ENCODE assay signal across 28 cellular contexts in genomic region chr12:111953455-111953854, GRCh38. TPM values are rescaled to one million over a fixed set of nuclear protein-coding genes. Genes with fewer than 3 reads are reported as not detected.
DNase-seq lines count a peak whose midpoint lies in the region; ATAC-seq and TF ChIP-seq lines count a peak whose summit lies in the region.
"Had no signal": no experiment of that assay in that cellular context is flagged by ENCODE, and none has a peak within 500 bp of the region (broad histone marks: within the 10 kb centered on the region; RNA-seq: fewer than 3 reads in every experiment).

No MANE protein-coding gene starts in this region.

- no peak for ATAC-seq in GM18870 (IDR thresholded peaks at IDR 0.05; ENCODE audit: unreplicated experiment)
- ATAC-seq: activated CD4-positive, alpha-beta T cell treated with anti-CD3 and anti-CD28 coated beads for 36 hours; SK-N-SH treated with all-trans-retinoic acid at 6 μM for 48 hours; stimulated activated naive B cell treated with anti-CD40 and anti-IgM and Interleukin-4, amounts not matched to agents 10 μg/mL and 1 μg/mL and 100 μg/mL, for 72 hours had no signal

- no peak overlapping the region for H2AFZ ChIP-seq in mesenchymal stem cell (ENCODE audit: low read depth, low read length)
- H2AFZ ChIP-seq: neural progenitor cell had no signal

- no peak overlapping the region for H3K18ac ChIP-seq in mesenchymal stem cell (ENCODE audit: low read depth in 1 of 2, low read length in 2 of 2)

- H3K4me3 ChIP-seq in SJCRH30 (no peak overlapping the region), mesenchymal stem cell (ENCODE audit: insufficient read depth in 1 of 2, low read depth in 1 of 2, low read length in 2 of 2) (no peak overlapping the region), uterus (no peak overlapping the region), MG63 (no peak overlapping the region)
- H3K4me3 ChIP-seq: coronary artery, neural progenitor cell, smooth muscle cell, thoracic aorta had no signal

- no peak overlapping the region for H3K23ac ChIP-seq in mesenchymal stem cell (ENCODE audit: low read length in 2 of 2)

- no peaks in the 10 kb centered on the region for H3K4me1 ChIP-seq in SJCRH30
- no peaks in the 10 kb centered on the region for H3K4me1 ChIP-seq in mesenchymal stem cell (ENCODE audit: control insufficient read depth, insufficient read depth, low read depth, low read length)
- no peaks in the 10 kb centered on the region for H3K4me1 ChIP-seq in uterus
- H3K4me1 ChIP-seq: neural progenitor cell had no signal

- TF ChIP-seq POLR2A in uterus (IDR thresholded peaks at IDR 0.05): no peak

- H2BK5ac ChIP-seq in mesenchymal stem cell (ENCODE audit: low read depth, low read length, poor library complexity, severe bottlenecking): no peak overlapping the region

- 95% methylated on average over 4 of the region's 4 CpGs for WGBS in mesenchymal stem cell

- intact Hi-C loops in uterus (cut with DNase I; ENCODE audit: low total_unique reads): no loop called here

- H4K91ac ChIP-seq in mesenchymal stem cell (ENCODE audit: low read length): no peak overlapping the region

- H3K9me3 ChIP-seq in SJCRH30 (replicated peaks) (peaks cover 12% of the 10 kb centered on the region), mesenchymal stem cell (ENCODE audit: control insufficient read depth, low read length) (no peaks in the 10 kb centered on the region), uterus (no peaks in the 10 kb centered on the region), MG63 (no peaks in the 10 kb centered on the region)
- H3K9me3 ChIP-seq: thoracic aorta had no signal

- H3K27me3 ChIP-seq in SJCRH30: no peaks in the 10 kb centered on the region
- H3K27me3 ChIP-seq in mesenchymal stem cell (ENCODE audit: control insufficient read depth in 1 of 2, insufficient read depth in 1 of 2, low read length in 2 of 2): no peaks in the 10 kb centered on the region
- no peaks in the 10 kb centered on the region for H3K27me3 ChIP-seq in uterus
- no peaks in the 10 kb centered on the region for H3K27me3 ChIP-seq in MG63
- H3K27me3 ChIP-seq: neural progenitor cell had no signal

- H3K27ac ChIP-seq in SJCRH30: no peak overlapping the region
- no peak overlapping the region for H3K27ac ChIP-seq in mesenchymal stem cell (ENCODE audit: low read length, poor library complexity, severe bottlenecking)
- no peak overlapping the region for H3K27ac ChIP-seq in uterus
- H3K27ac ChIP-seq: coronary artery, neural progenitor cell, thoracic aorta had no signal

- H3K79me1 ChIP-seq in mesenchymal stem cell (replicated peaks; ENCODE audit: low read length, poor library complexity, severe bottlenecking): peaks cover 1% of the 10 kb centered on the region

- no peak overlapping the region for H2BK120ac ChIP-seq in mesenchymal stem cell (ENCODE audit: low read depth, low read length)

- no peak overlapping the region for H2BK15ac ChIP-seq in mesenchymal stem cell (ENCODE audit: low read depth, poor library complexity, severe bottlenecking)

- DNase-seq in Daoy (ENCODE audit: low read depth): peak; percentile 3
- DNase-seq in SJCRH30: peak; percentile 38 to 50
- peak; percentile 13 for DNase-seq in fibroblast of gingiva (ENCODE audit: low read depth)
- peak; percentile 21 for DNase-seq in mesenchymal stem cell
- DNase-seq in uterus: no peak
- no peak for DNase-seq in MG63
- DNase-seq in stimulated activated CD4-positive, alpha-beta T cell treated with anti-CD3 and anti-CD28 coated beads, Interleukin-4, amount 100 ng/mL, for 1 hour: no peak
- DNase-seq: activated CD4-positive, alpha-beta T cell treated with anti-CD3 and anti-CD28 coated beads for 36 hours; activated gamma-delta T cell treated with Interleukin-2 at 50 U/mL for 16 hours; activated T-cell treated with anti-CD3 and anti-CD28 coated beads, Interleukin-2, amount 50 U/mL, for 24 hours; EL; foreskin melanocyte; H7; hippocampal formation; immature natural killer cell; NCI-H1092; NCI-H1930; NCI-H2227 treated with DMSO at 0.1 percent for 48 hours; NCI-H774; RPMI8226; stimulated activated CD4-positive, alpha-beta T cell treated with anti-CD3 and anti-CD28 coated beads, Interleukin-4, amount 100 ng/mL, for 24 hours; stimulated activated naive B cell treated with anti-CD40 and anti-IgM and Interleukin-4, amounts not matched to agents 10 μg/mL and 1 μg/mL and 100 μg/mL, for 72 hours had no signal

- no peak overlapping the region for H2AK5ac ChIP-seq in mesenchymal stem cell (ENCODE audit: low read length, severe bottlenecking)

- H3K36me3 ChIP-seq in SJCRH30: no peaks in the 10 kb centered on the region
- no peaks in the 10 kb centered on the region for H3K36me3 ChIP-seq in mesenchymal stem cell (ENCODE audit: control insufficient read depth in 1 of 2, insufficient read depth in 2 of 2, low read depth in 1 of 2, low read length in 2 of 2)
- no peaks in the 10 kb centered on the region for H3K36me3 ChIP-seq in uterus
- no peaks in the 10 kb centered on the region for H3K36me3 ChIP-seq in MG63
- H3K36me3 ChIP-seq: neural progenitor cell, thoracic aorta had no signal

- TF ChIP-seq CTCF in uterus (IDR thresholded peaks at IDR 0.05): no peak

- H2BK12ac ChIP-seq in mesenchymal stem cell (ENCODE audit: low read length in 2 of 2): no peak overlapping the region

- no peak overlapping the region for H3K4ac ChIP-seq in mesenchymal stem cell (ENCODE audit: low read depth in 1 of 2, low read length in 2 of 2)

- H4K8ac ChIP-seq in mesenchymal stem cell (ENCODE audit: low read length): no peak overlapping the region

- no peak overlapping the region for H3K4me2 ChIP-seq in mesenchymal stem cell (ENCODE audit: low read length, poor library complexity, severe bottlenecking)
- H3K4me2 ChIP-seq: neural progenitor cell, smooth muscle cell had no signal

- no peak overlapping the region for H3K9ac ChIP-seq in mesenchymal stem cell (ENCODE audit: low read length)
- H3K9ac ChIP-seq: neural progenitor cell had no signal

- no peak overlapping the region for H3K14ac ChIP-seq in mesenchymal stem cell (ENCODE audit: low read length in 2 of 2)

RNA-seq across cellular contexts. Expression of gene TMEM116, which starts 59.5 kb away (rescaled TPM):
- total RNA-seq in Daoy (2014; rRNA removed; shearing (Covaris generic)): 8.9 and 10.3 TPM in 2 replicates
- total RNA-seq in SJCRH30 (2014; rRNA removed; shearing (Covaris generic)): 8.8 and 10.0 TPM in 2 replicates
- 3.8 TPM for polyA plus RNA-seq in mesenchymal stem cell (2013, experiment 1 of 2)
- polyA plus RNA-seq in mesenchymal stem cell (2013, experiment 2 of 2): 3.8 TPM
- 10 to 100 TPM in 2 of 4 donors, 1 to 10 TPM in 2; 1.2 to 21.7 (median 11.5) TPM for total RNA-seq in uterus
- 6.7 and 8.2 TPM in 2 replicates for total RNA-seq in MG63 (2014; rRNA removed; shearing (Covaris generic); ENCODE audit: low replicate concordance)

RNA-seq across cellular contexts. Expression of gene ERP29, which starts 59.8 kb away (rescaled TPM):
- 49.8 and 54.2 TPM in 2 replicates for total RNA-seq in Daoy (2014; rRNA removed; shearing (Covaris generic))
- total RNA-seq in SJCRH30 (2014; rRNA removed; shearing (Covaris generic)): 35.9 and 38.5 TPM in 2 replicates
- 158 TPM for polyA plus RNA-seq in mesenchymal stem cell (2013, experiment 1 of 2)
- polyA plus RNA-seq in mesenchymal stem cell (2013, experiment 2 of 2): 161 TPM
- 10 to 100 TPM; 37.4 to 46.8 (median 42.1) TPM for total RNA-seq in uterus
- 98.7 and 123 TPM in 2 replicates for total RNA-seq in MG63 (2014; rRNA removed; shearing (Covaris generic); ENCODE audit: low replicate concordance)

Comparison
In these comparisons a context has a peak if more than half of its experiments do, and no peak if none do; other contexts are left out.
1. DNase-seq: peak in Daoy (single experiment), SJCRH30 (2 of 2), fibroblast of gingiva (single experiment) and mesenchymal stem cell (single experiment); none in uterus (0 of 2), MG63 (single experiment) and stimulated activated CD4-positive, alpha-beta T cell treated with anti-CD3 and anti-CD28 coated beads, Interleukin-4, amount 100 ng/mL, for 1 hour (single experiment).